In the genomic region with DNA sequence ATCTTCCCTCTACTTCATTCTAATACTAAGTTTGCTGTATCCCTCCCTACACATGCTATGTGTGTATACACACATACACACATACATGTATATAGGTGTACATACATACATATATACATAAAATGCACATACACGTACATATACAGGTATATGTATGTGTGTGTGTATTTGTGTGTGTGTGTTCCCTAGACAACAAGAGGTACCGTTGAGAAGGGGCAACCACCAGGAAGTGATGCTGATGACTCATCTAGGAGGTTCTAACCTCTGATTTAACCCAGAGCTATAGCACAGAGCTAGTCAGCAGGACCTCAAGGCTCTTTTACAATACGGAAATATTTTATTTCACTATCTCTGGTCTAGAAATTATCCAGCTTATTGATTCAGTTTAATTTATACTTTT, we compare ENCODE assay signal across 9 cellular contexts.
A peak's percentile ranks its signal among the peaks of the same experiment; 100 is the strongest.
DNase-seq lines count a peak whose midpoint lies in the region; ATAC-seq and TF ChIP-seq lines count a peak whose summit lies in the region.
"Had no signal": no experiment of that assay in that cellular context is flagged by ENCODE, and none has a peak within 500 bp of the region (broad histone marks: within the 10 kb centered on the region; RNA-seq: fewer than 3 reads in every experiment).

No MANE protein-coding gene starts in this region.

- H3K4me1 ChIP-seq in HAP-1: no peaks in the 10 kb centered on the region

- no peak for TF ChIP-seq CTCF in natural killer cell (IDR thresholded peaks at IDR 0.05)

- ATAC-seq in HG02798 (IDR thresholded peaks at IDR 0.05; ENCODE audit: poor library complexity, unreplicated experiment) (peak; percentile 82), natural killer cell (peak; percentile 97 to 99 (median 98))
- peak; percentile 94 for ATAC-seq in activated naive CD8-positive, alpha-beta T cell treated with anti-CD3 and anti-CD28 coated beads, Interleukin-2, amount 50 U/mL, for 24 hours

- intact Hi-C loops in natural killer cell (cut with micrococcal nuclease): loop anchor here (2.0 to 5.0 kb wide), 4 partner anchors 34 to 189 kb away; no protein-coding TSS in a partner anchor

- no peaks in the 10 kb centered on the region for H3K9me3 Mint-ChIP-seq in activated naive CD8-positive, alpha-beta T cell treated with anti-CD3 and anti-CD28 coated beads, Interleukin-2, amount 50 U/mL, for 24 hours
- no peaks in the 10 kb centered on the region for H3K9me3 Mint-ChIP-seq in natural killer cell

- no peaks in the 10 kb centered on the region for H3K27me3 ChIP-seq in HAP-1 (ENCODE audit: low read depth)

- no peaks in the 10 kb centered on the region for H3K9me3 ChIP-seq in HAP-1
- H3K9me3 ChIP-seq: thoracic aorta had no signal

- peak; percentile 32 for DNase-seq in activated CD8-positive, alpha-beta memory T cell treated with anti-CD3 and anti-CD28 coated beads, Interleukin-2, amount 50 U/mL, for 1 hour (ENCODE audit: extremely low read depth)
- DNase-seq in activated CD8-positive, alpha-beta memory T cell treated with anti-CD3 and anti-CD28 coated beads, Interleukin-2, amount 50 U/mL, for 4 hours: no peak
- DNase-seq in NOMO-1 treated with DMSO at 0.1 percent for 48 hours (lab: John Stamatoyannopoulos, UW; ENCODE audit: unreplicated experiment) (peak; percentile 92), natural killer cell (peak; percentile 40), HAP-1 (ENCODE audit: low spot score in 2 of 2) (no peak), occipital lobe (lab: John Stamatoyannopoulos, UW) (no peak)
- DNase-seq in activated naive CD8-positive, alpha-beta T cell treated with anti-CD3 and anti-CD28 coated beads, Interleukin-2, amount 50 U/mL, for 24 hours: peak; percentile 35

- no peaks in the 10 kb centered on the region for H3K36me3 Mint-ChIP-seq in activated naive CD8-positive, alpha-beta T cell treated with anti-CD3 and anti-CD28 coated beads, Interleukin-2, amount 50 U/mL, for 24 hours (ENCODE audit: low read depth)
- H3K36me3 Mint-ChIP-seq in natural killer cell: no peaks in the 10 kb centered on the region

- H3K27me3 Mint-ChIP-seq in activated naive CD8-positive, alpha-beta T cell treated with anti-CD3 and anti-CD28 coated beads, Interleukin-2, amount 50 U/mL, for 24 hours: no peaks in the 10 kb centered on the region
- peaks cover 3 to 7% of the 10 kb centered on the region in 2 donors for H3K27me3 Mint-ChIP-seq in natural killer cell (ENCODE audit: low read depth in 2 of 2)

- H3K4me3 Mint-ChIP-seq in activated naive CD8-positive, alpha-beta T cell treated with anti-CD3 and anti-CD28 coated beads, Interleukin-2, amount 50 U/mL, for 24 hours: no peak overlapping the region
- H3K4me3 Mint-ChIP-seq in natural killer cell: peak overlapping the region; percentile 22

- in situ Hi-C loops in HAP-1 (cut with MboI; ENCODE audit: low sequenced_read_pairs): no loop called here

- H3K4me1 Mint-ChIP-seq in activated naive CD8-positive, alpha-beta T cell treated with anti-CD3 and anti-CD28 coated beads, Interleukin-2, amount 50 U/mL, for 24 hours: peaks cover 52% of the 10 kb centered on the region
- peaks cover 6 to 8% of the 10 kb centered on the region in 2 donors for H3K4me1 Mint-ChIP-seq in natural killer cell

- peak overlapping the region; percentile 61 for H3K27ac Mint-ChIP-seq in activated naive CD8-positive, alpha-beta T cell treated with anti-CD3 and anti-CD28 coated beads, Interleukin-2, amount 50 U/mL, for 24 hours
- peak overlapping the region in 1 of 2 donors; percentile 90 for H3K27ac Mint-ChIP-seq in natural killer cell

- no peaks in the 10 kb centered on the region for H3K36me3 ChIP-seq in HAP-1 (replicated peaks)
- H3K36me3 ChIP-seq: thoracic aorta had no signal

- no peak overlapping the region for H3K4me3 ChIP-seq in HAP-1
- H3K4me3 ChIP-seq: thoracic aorta had no signal

Comparison
In these comparisons a context has a peak if more than half of its experiments do, and no peak if none do; other contexts are left out.
1. DNase-seq: peak in activated CD8-positive, alpha-beta memory T cell treated with anti-CD3 and anti-CD28 coated beads, Interleukin-2, amount 50 U/mL, for 1 hour (single experiment), NOMO-1 treated with DMSO at 0.1 percent for 48 hours (single experiment), activated naive CD8-positive, alpha-beta T cell treated with anti-CD3 and anti-CD28 coated beads, Interleukin-2, amount 50 U/mL, for 24 hours (single experiment) and natural killer cell (single experiment); none in activated CD8-positive, alpha-beta memory T cell treated with anti-CD3 and anti-CD28 coated beads, Interleukin-2, amount 50 U/mL, for 4 hours (single experiment), HAP-1 (0 of 2) and occipital lobe (single experiment).
2. Peak in every context shown above with its lines, with median percentiles within 50 percentile points of each other: ATAC-seq.